Comparison of ENCODE assay signal across 1 cellular context in genomic region chr14:68377459-68377858, GRCh38.
TF ChIP-seq lines count a peak whose summit lies in the region.

No MANE protein-coding gene starts in this region.

TF ChIP-seq in K562, 482 proteins besides CTCF, POLR2A, EP300 and RAD21 (continued from another document and continues in another):
- no peak for TF ChIP-seq ZNF184 (CRISPR knock-in tag; IDR thresholded peaks at IDR 0.05)
- TF ChIP-seq KDM1A (IDR thresholded peaks at IDR 0.05) = peak in 1 of 2 experiments; percentile 42; a peak in 2 of 4 replicates
- TF ChIP-seq E2F8 (IDR thresholded peaks at IDR 0.05; ENCODE audit: low read depth, partially characterized antibody) = no peak
- TF ChIP-seq STAG1 (CRISPR knock-in tag; IDR thresholded peaks at IDR 0.05; ENCODE audit: borderline replicate concordance) = no peak
- TF ChIP-seq BHLHE40 (IDR thresholded peaks at IDR 0.05; ENCODE audit: low read length) = no peak
- TF ChIP-seq HMG20B (CRISPR knock-in tag; IDR thresholded peaks at IDR 0.05) = no peak
- TF ChIP-seq RNF2 (IDR thresholded peaks at IDR 0.05) = no peak
- TF ChIP-seq KLF10 (CRISPR knock-in tag; IDR thresholded peaks at IDR 0.05) = no peak
- no peak for TF ChIP-seq ZFP30 (CRISPR knock-in tag; IDR thresholded peaks at IDR 0.05; ENCODE audit: borderline replicate concordance)
- TF ChIP-seq E2F6 (IDR thresholded peaks at IDR 0.05; ENCODE audit: borderline replicate concordance in 1 of 2, extremely low read depth in 1 of 2, insufficient read depth in 1 of 2, insufficient read length in 1 of 2, low read depth in 1 of 2, low read length in 1 of 2, poor library complexity in 1 of 2, severe bottlenecking in 1 of 2) = no peak
- no peak for TF ChIP-seq EZH2 (IDR thresholded peaks at IDR 0.05; ENCODE audit: borderline replicate concordance, low read depth, low read length)
- peak; percentile 62 for TF ChIP-seq POLR2AphosphoS5 (IDR thresholded peaks at IDR 0.05; ENCODE audit: control insufficient read depth, insufficient read depth, low read depth, low read length)
- TF ChIP-seq ZFP91 (CRISPR knock-in tag; IDR thresholded peaks at IDR 0.05) = no peak
- TF ChIP-seq MTA1 (IDR thresholded peaks at IDR 0.05; ENCODE audit: borderline replicate concordance) = no peak
- TF ChIP-seq ARID3A (IDR thresholded peaks at IDR 0.05; ENCODE audit: borderline replicate concordance, low read depth, low read length) = no peak
- no peak for TF ChIP-seq PREB (CRISPR knock-in tag; IDR thresholded peaks at IDR 0.05)
- no peak for TF ChIP-seq SNRNP70 (optimal IDR thresholded peaks at IDR 0.05; ENCODE audit: low read depth, low read length)
- no peak for TF ChIP-seq EWSR1 (IDR thresholded peaks at IDR 0.05; ENCODE audit: borderline replicate concordance, low read depth, partially characterized antibody)
- no peak for TF ChIP-seq TEAD2 (tag; IDR thresholded peaks at IDR 0.05)
- TF ChIP-seq SAFB2 (IDR thresholded peaks at IDR 0.05; ENCODE audit: borderline replicate concordance, low read depth, low read length, severe bottlenecking) = no peak
- TF ChIP-seq LARP7 (IDR thresholded peaks at IDR 0.05) = no peak
- TF ChIP-seq IRF1 (CRISPR knock-in tag; IDR thresholded peaks at IDR 0.05; ENCODE audit: borderline replicate concordance) = no peak
- TF ChIP-seq ZBTB8A (IDR thresholded peaks at IDR 0.05; ENCODE audit: partially characterized antibody) = no peak
- no peak for TF ChIP-seq CREB5 (CRISPR knock-in tag; IDR thresholded peaks at IDR 0.05)
- no peak for TF ChIP-seq ZNF23 (CRISPR knock-in tag; IDR thresholded peaks at IDR 0.05)
- no peak for TF ChIP-seq VEZF1 (CRISPR knock-in tag; IDR thresholded peaks at IDR 0.05)
- TF ChIP-seq ZNF280B (CRISPR knock-in tag; IDR thresholded peaks at IDR 0.05) = no peak
- TF ChIP-seq MCM5 (IDR thresholded peaks at IDR 0.05; ENCODE audit: low read depth) = no peak
- TF ChIP-seq PHB2 (IDR thresholded peaks at IDR 0.05; ENCODE audit: low read depth) = no peak
- no peak for TF ChIP-seq CBX8 (IDR thresholded peaks at IDR 0.05; ENCODE audit: borderline replicate concordance, extremely low read depth, low read depth, low read length, poor library complexity, severe bottlenecking)
- no peak for TF ChIP-seq MIER1 (IDR thresholded peaks at IDR 0.05; ENCODE audit: low read depth)
- TF ChIP-seq BMI1 (IDR thresholded peaks at IDR 0.05; ENCODE audit: low read length) = no peak
- no peak for TF ChIP-seq MXD1 (CRISPR knock-in tag; IDR thresholded peaks at IDR 0.05; ENCODE audit: borderline replicate concordance, poor library complexity, severe bottlenecking)
- no peak for TF ChIP-seq ZNF583 (CRISPR knock-in tag; IDR thresholded peaks at IDR 0.05)
- TF ChIP-seq SMAD2 (IDR thresholded peaks at IDR 0.05; ENCODE audit: low read depth, low read length) = no peak
- TF ChIP-seq ZNF12 (CRISPR knock-in tag; IDR thresholded peaks at IDR 0.05) = no peak
- no peak for TF ChIP-seq TCFL5 (CRISPR knock-in tag; conservative IDR thresholded peaks at IDR 0.05)
- no peak for TF ChIP-seq RBM15 (IDR thresholded peaks at IDR 0.05; ENCODE audit: insufficient read depth, low read length)
- TF ChIP-seq ARID4B (CRISPR knock-in tag; IDR thresholded peaks at IDR 0.05) = no peak
- TF ChIP-seq DNMT1 (IDR thresholded peaks at IDR 0.05) = no peak
- no peak for TF ChIP-seq MEF2A (IDR thresholded peaks at IDR 0.05; ENCODE audit: control insufficient read depth, low read depth, low read length)
- TF ChIP-seq ZNF263 (CRISPR knock-in tag; IDR thresholded peaks at IDR 0.05; ENCODE audit: borderline replicate concordance) = no peak
- no peak for TF ChIP-seq TSC22D4 (tag; IDR thresholded peaks at IDR 0.05)
- TF ChIP-seq ETV6 (IDR thresholded peaks at IDR 0.05; ENCODE audit: borderline replicate concordance in 1 of 2, low read depth in 2 of 2, low read length in 1 of 2) = peak in 1 of 2 experiments; percentile 26; a peak in 1 of 4 replicates
- TF ChIP-seq ETV6 (CRISPR knock-in tag; IDR thresholded peaks at IDR 0.05; ENCODE audit: borderline replicate concordance) = no peak
- no peak for TF ChIP-seq SRSF1 (IDR thresholded peaks at IDR 0.05; ENCODE audit: low read depth, low read length)
- TF ChIP-seq TFAM (CRISPR knock-in tag; conservative IDR thresholded peaks at IDR 0.05) = no peak
- TF ChIP-seq NCOA1 (IDR thresholded peaks at IDR 0.05; ENCODE audit: low read depth) = no peak
- TF ChIP-seq ZNF766 (CRISPR knock-in tag; conservative IDR thresholded peaks at IDR 0.05) = no peak
- TF ChIP-seq BRD4 (IDR thresholded peaks at IDR 0.05) = no peak
